In the genomic region with DNA sequence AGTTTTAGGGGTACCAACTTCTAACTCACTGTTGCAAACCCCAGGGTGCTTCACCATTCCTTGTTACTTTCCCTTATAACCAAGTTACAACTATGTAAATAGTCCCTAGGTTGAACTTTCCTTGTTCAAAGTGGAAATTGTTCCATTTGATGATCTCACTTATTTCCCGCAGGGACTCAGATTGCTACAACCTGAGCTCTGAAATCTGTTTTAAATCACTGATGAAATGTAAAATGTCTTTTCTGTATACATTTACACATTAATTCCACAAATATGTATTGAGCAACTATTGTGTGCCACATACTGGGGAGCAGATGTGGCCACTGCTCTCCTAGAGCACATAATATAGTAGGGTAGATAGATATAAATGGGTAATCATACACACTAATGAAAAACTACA, we compare ENCODE assay signal across 27 cellular contexts.
DNase-seq lines count a peak whose midpoint lies in the region; ATAC-seq and TF ChIP-seq lines count a peak whose summit lies in the region.
"Had no signal": no experiment of that assay in that cellular context is flagged by ENCODE, and none has a peak within 500 bp of the region (broad histone marks: within the 10 kb centered on the region; RNA-seq: fewer than 3 reads in every experiment).

No MANE protein-coding gene starts in this region.

- no peak overlapping the region for H3K4me3 Mint-ChIP-seq in HFFc6
- H3K4me3 Mint-ChIP-seq in activated T-helper 17 cell treated with anti-CD3 and anti-CD28 coated beads, Interleukin-2, amount 50 U/mL, for 72 hours: no peak overlapping the region
- H3K4me3 Mint-ChIP-seq: activated CD4-positive, alpha-beta T cell treated with anti-CD3 and anti-CD28 coated beads, Interleukin-2, amount 10 ng/mL, durations not matched to agents 24 days and 14 days; activated naive CD8-positive, alpha-beta T cell treated with anti-CD3 and anti-CD28 coated beads for 36 hours; dendritic cell treated with granulocyte-macrophage colony-stimulating factor and Interleukin-4, amounts not matched to agents 40 ng/mL and 50 ng/mL, for 4 days; immature natural killer cell; stimulated activated naive B cell treated with anti-CD40 and anti-IgM and Interleukin-4, amounts not matched to agents 10 μg/mL and 1 μg/mL and 100 μg/mL, for 72 hours; T-helper 1 cell treated with Interleukin-12 subunit alpha and Interleukin-12 subunit beta and Interleukin-4 antibody, amounts not matched to agents 30 μg/mL and 1 μg/mL, for 36 hours had no signal

- no peaks in the 10 kb centered on the region for H3K27me3 ChIP-seq in rectal smooth muscle tissue (ENCODE audit: control insufficient read depth, insufficient read depth, low read length)
- H3K27me3 ChIP-seq: hepatocyte, SJSA1 had no signal

- H3K9me3 Mint-ChIP-seq in HFFc6: no peaks in the 10 kb centered on the region
- H3K9me3 Mint-ChIP-seq in activated T-helper 17 cell treated with anti-CD3 and anti-CD28 coated beads, Interleukin-2, amount 50 U/mL, for 72 hours: peaks cover 3% of the 10 kb centered on the region
- H3K9me3 Mint-ChIP-seq: activated CD4-positive, alpha-beta T cell treated with anti-CD3 and anti-CD28 coated beads, Interleukin-2, amount 10 ng/mL, durations not matched to agents 24 days and 14 days; activated naive CD8-positive, alpha-beta T cell treated with anti-CD3 and anti-CD28 coated beads for 36 hours; dendritic cell treated with granulocyte-macrophage colony-stimulating factor and Interleukin-4, amounts not matched to agents 40 ng/mL and 50 ng/mL, for 4 days; immature natural killer cell had no signal

- peak overlapping the region; percentile 90 for H3K27ac ChIP-seq in rectal smooth muscle tissue (ENCODE audit: low read depth, low read length)
- H3K27ac ChIP-seq: cardiac muscle cell, hepatocyte, SJSA1 had no signal

- peak overlapping the region; percentile 94 for H3K27ac Mint-ChIP-seq in HFFc6
- no peak overlapping the region for H3K27ac Mint-ChIP-seq in activated T-helper 17 cell treated with anti-CD3 and anti-CD28 coated beads, Interleukin-2, amount 50 U/mL, for 72 hours
- H3K27ac Mint-ChIP-seq: activated CD4-positive, alpha-beta T cell treated with anti-CD3 and anti-CD28 coated beads, Interleukin-2, amount 10 ng/mL, durations not matched to agents 24 days and 14 days; activated naive CD8-positive, alpha-beta T cell treated with anti-CD3 and anti-CD28 coated beads for 36 hours; dendritic cell treated with granulocyte-macrophage colony-stimulating factor and Interleukin-4, amounts not matched to agents 40 ng/mL and 50 ng/mL, for 4 days; immature natural killer cell; progenitor cell of endocrine pancreas; stimulated activated naive B cell treated with anti-CD40 and anti-IgM and Interleukin-4, amounts not matched to agents 10 μg/mL and 1 μg/mL and 100 μg/mL, for 72 hours; T-helper 1 cell treated with Interleukin-12 subunit alpha and Interleukin-12 subunit beta and Interleukin-4 antibody, amounts not matched to agents 30 μg/mL and 1 μg/mL, for 36 hours had no signal

- peaks cover 48% of the 10 kb centered on the region for H3K4me1 Mint-ChIP-seq in HFFc6 (ENCODE audit: low read depth)
- no peaks in the 10 kb centered on the region for H3K4me1 Mint-ChIP-seq in activated T-helper 17 cell treated with anti-CD3 and anti-CD28 coated beads, Interleukin-2, amount 50 U/mL, for 72 hours
- H3K4me1 Mint-ChIP-seq: activated CD4-positive, alpha-beta T cell treated with anti-CD3 and anti-CD28 coated beads, Interleukin-2, amount 10 ng/mL, durations not matched to agents 24 days and 14 days; activated naive CD8-positive, alpha-beta T cell treated with anti-CD3 and anti-CD28 coated beads for 36 hours; immature natural killer cell had no signal

- H3K36me3 Mint-ChIP-seq in HFFc6 (ENCODE audit: low read depth): peaks cover 17% of the 10 kb centered on the region
- H3K36me3 Mint-ChIP-seq in activated T-helper 17 cell treated with anti-CD3 and anti-CD28 coated beads, Interleukin-2, amount 50 U/mL, for 72 hours (ENCODE audit: low read depth): no peaks in the 10 kb centered on the region
- H3K36me3 Mint-ChIP-seq: activated naive CD8-positive, alpha-beta T cell treated with anti-CD3 and anti-CD28 coated beads for 36 hours; immature natural killer cell; stimulated activated naive B cell treated with anti-CD40 and anti-IgM and Interleukin-4, amounts not matched to agents 10 μg/mL and 1 μg/mL and 100 μg/mL, for 72 hours had no signal

- ATAC-seq in HG02970 (IDR thresholded peaks at IDR 0.05; ENCODE audit: low FRiP score, unreplicated experiment) (no peak), GM19455 (IDR thresholded peaks at IDR 0.05; ENCODE audit: unreplicated experiment) (no peak)
- ATAC-seq in activated T-helper 17 cell treated with anti-CD3 and anti-CD28 coated beads, Interleukin-2, amount 50 U/mL, for 72 hours (replicated peaks): no peak
- ATAC-seq: K562; left ventricle myocardium superior; mucosa of descending colon; stimulated activated naive B cell treated with anti-CD40 and anti-IgM and Interleukin-4, amounts not matched to agents 10 μg/mL and 1 μg/mL and 100 μg/mL, for 72 hours had no signal

- DNase-seq in AG09319 (ENCODE audit: extremely low read depth, low read depth) (peak; percentile 89), HFFc6 (peak; percentile 13), fibroblast of gingiva (ENCODE audit: low read depth) (peak; percentile 97), NCI-H774 (lab: John Stamatoyannopoulos, UW) (no peak)
- DNase-seq: activated CD4-positive, alpha-beta T cell treated with anti-CD3 and anti-CD28 coated beads, Interleukin-2, amount 10 ng/mL, durations not matched to agents 24 days and 14 days; activated naive CD8-positive, alpha-beta T cell treated with anti-CD3 and anti-CD28 coated beads for 36 hours; immature natural killer cell; left ventricle myocardium superior; MM.1S; mucosa of descending colon; NCI-H1436 treated with DMSO at 0.1 percent for 48 hours; NCI-H2171 treated with DMSO at 0.1 percent for 48 hours; NCI-H526; small intestine; stimulated activated CD4-positive, alpha-beta T cell treated with anti-CD3 and anti-CD28 coated beads, Interleukin-2, amount 100 ng/mL, for 48 hours; stimulated activated naive B cell treated with anti-CD40 and anti-IgM and Interleukin-4, amounts not matched to agents 10 μg/mL and 1 μg/mL and 100 μg/mL, for 72 hours had no signal

- H3K4me3 ChIP-seq in rectal smooth muscle tissue (ENCODE audit: low read length): no peak overlapping the region
- H3K4me3 ChIP-seq: cardiac muscle cell, hepatocyte, K562, mucosa of descending colon, SJSA1 had no signal

- TF ChIP-seq CTCF in AG09319 (IDR thresholded peaks at IDR 0.05; ENCODE audit: low read depth, low read length): no peak
- TF ChIP-seq CTCF in HFFc6 (IDR thresholded peaks at IDR 0.05): no peak

- H3K27me3 Mint-ChIP-seq in HFFc6 (ENCODE audit: insufficient read depth): no peaks in the 10 kb centered on the region; the same call in 1 of the 2 replicates
- no peaks in the 10 kb centered on the region for H3K27me3 Mint-ChIP-seq in activated T-helper 17 cell treated with anti-CD3 and anti-CD28 coated beads, Interleukin-2, amount 50 U/mL, for 72 hours
- H3K27me3 Mint-ChIP-seq: activated CD4-positive, alpha-beta T cell treated with anti-CD3 and anti-CD28 coated beads, Interleukin-2, amount 10 ng/mL, durations not matched to agents 24 days and 14 days; activated naive CD8-positive, alpha-beta T cell treated with anti-CD3 and anti-CD28 coated beads for 36 hours; dendritic cell treated with granulocyte-macrophage colony-stimulating factor and Interleukin-4, amounts not matched to agents 40 ng/mL and 50 ng/mL, for 4 days; progenitor cell of endocrine pancreas; stimulated activated naive B cell treated with anti-CD40 and anti-IgM and Interleukin-4, amounts not matched to agents 10 μg/mL and 1 μg/mL and 100 μg/mL, for 72 hours had no signal

- H3K36me3 ChIP-seq in rectal smooth muscle tissue (ENCODE audit: control insufficient read depth, insufficient read depth, low read length): no peaks in the 10 kb centered on the region
- H3K36me3 ChIP-seq: cardiac muscle cell, SJSA1 had no signal

- H3K9ac ChIP-seq in rectal smooth muscle tissue (ENCODE audit: low read length): no peak overlapping the region

- H3K4me1 ChIP-seq in rectal smooth muscle tissue (ENCODE audit: control insufficient read depth, insufficient read depth, low read length): peaks cover 3% of the 10 kb centered on the region
